In genomic region chr3:183265713-183266417, GRCh38 we compare ENCODE assay signal across 8 cellular contexts. TPM values are rescaled to one million over a fixed set of nuclear protein-coding genes. Genes with fewer than 3 reads are reported as not detected.
A peak's percentile ranks its signal among the peaks of the same experiment; 100 is the strongest.
DNase-seq lines count a peak whose midpoint lies in the region; ATAC-seq and TF ChIP-seq lines count a peak whose summit lies in the region.

No MANE protein-coding gene starts in this region.

- intact Hi-C loops in vagina (cut with DNase I) = no loop called here

- H3K27ac Mint-ChIP-seq in stimulated activated memory B cell treated with anti-CD40 and anti-IgM and Interleukin-4, amounts not matched to agents 10 μg/mL and 1 μg/mL and 100 μg/mL, for 72 hours = no peak overlapping the region

- no peaks in the 10 kb centered on the region for H3K27me3 ChIP-seq in vagina

- H3K36me3 ChIP-seq in mesodermal cell (ENCODE audit: control insufficient read depth, insufficient read depth, low read length) = peaks cover 13% of the 10 kb centered on the region
- H3K36me3 ChIP-seq in vagina = no peaks in the 10 kb centered on the region

- TF ChIP-seq CTCF in vagina (IDR thresholded peaks at IDR 0.05) = no peak

- peaks cover 30% of the 10 kb centered on the region for H3K4me1 ChIP-seq in mesodermal cell (ENCODE audit: control insufficient read depth, insufficient read depth, low read length, poor library complexity, severe bottlenecking)
- peaks cover 48% of the 10 kb centered on the region for H3K4me1 ChIP-seq in vagina

- no peaks in the 10 kb centered on the region for H3K36me3 Mint-ChIP-seq in stimulated activated memory B cell treated with anti-CD40 and anti-IgM and Interleukin-4, amounts not matched to agents 10 μg/mL and 1 μg/mL and 100 μg/mL, for 72 hours

- no peak overlapping the region for H3K4me3 ChIP-seq in mesodermal cell (ENCODE audit: extremely low read depth, insufficient read depth, low read length, poor library complexity, severe bottlenecking)
- peak overlapping the region in 1 of 2 donors; percentile 18 for H3K4me3 ChIP-seq in vagina

- no peak overlapping the region for H3K4me3 Mint-ChIP-seq in stimulated activated memory B cell treated with anti-CD40 and anti-IgM and Interleukin-4, amounts not matched to agents 10 μg/mL and 1 μg/mL and 100 μg/mL, for 72 hours

- DNase-seq in ACHN (peak; percentile 48), LoVo (ENCODE audit: low spot score) (peak; percentile 85), amniotic epithelial cell (ENCODE audit: low read depth) (peak; percentile 91), vagina (ENCODE audit: extremely low spot score in 2 of 2) (no peak), DMS79 (lab: John Stamatoyannopoulos, UW) (no peak)

- H3K27me3 Mint-ChIP-seq in stimulated activated memory B cell treated with anti-CD40 and anti-IgM and Interleukin-4, amounts not matched to agents 10 μg/mL and 1 μg/mL and 100 μg/mL, for 72 hours = peaks cover 8% of the 10 kb centered on the region

- H3K9me3 ChIP-seq in mesodermal cell (ENCODE audit: control insufficient read depth, low read length) = no peaks in the 10 kb centered on the region
- H3K9me3 ChIP-seq in vagina = no peaks in the 10 kb centered on the region

- no peak for ATAC-seq in GM18907 (IDR thresholded peaks at IDR 0.05; ENCODE audit: unreplicated experiment)
- no peak for ATAC-seq in stimulated activated memory B cell treated with anti-CD40 and anti-IgM and Interleukin-4, amounts not matched to agents 10 μg/mL and 1 μg/mL and 100 μg/mL, for 72 hours

- H3K27ac ChIP-seq in mesodermal cell (ENCODE audit: low read depth, low read length, severe bottlenecking) (peak overlapping the region; percentile 90), vagina (peak overlapping the region; percentile 58)

- no peaks in the 10 kb centered on the region for H3K9me3 Mint-ChIP-seq in stimulated activated memory B cell treated with anti-CD40 and anti-IgM and Interleukin-4, amounts not matched to agents 10 μg/mL and 1 μg/mL and 100 μg/mL, for 72 hours

- no peak for TF ChIP-seq POLR2A in vagina (IDR thresholded peaks at IDR 0.05)

- 57 to 58% methylated on average over 4 to 5 of the region's 5 CpGs for WGBS in mesodermal cell (ENCODE audit: insufficient coverage in 2 of 2), 2 experiments

- in situ Hi-C loops in ACHN (cut with HindIII; ENCODE audit: low pct_ligation_motif_present, low pct_unique_long_range_greater_than_20kb, low sequenced_read_pairs) = no loop called here

- no peaks in the 10 kb centered on the region for H3K4me1 Mint-ChIP-seq in stimulated activated memory B cell treated with anti-CD40 and anti-IgM and Interleukin-4, amounts not matched to agents 10 μg/mL and 1 μg/mL and 100 μg/mL, for 72 hours

RNA-seq across cellular contexts. Expression of gene B3GNT5, which starts 12.8 kb away (rescaled TPM):
- 6.0 TPM for polyA plus RNA-seq in mesodermal cell (2013, experiment 1 of 2)
- polyA plus RNA-seq in mesodermal cell (2013, experiment 2 of 2) = 7.7 TPM
- 20.4 TPM for total RNA-seq in vagina

Comparison
In these comparisons a context has a peak if more than half of its experiments do, and no peak if none do; other contexts are left out.
1. DNase-seq: peak in ACHN (single experiment), LoVo (single experiment) and amniotic epithelial cell (single experiment); none in vagina (0 of 2) and DMS79 (single experiment).